11 cellular contexts compared by ENCODE assay signal in genomic region chr11:20008870-20009644, GRCh38.
"Had no signal": no experiment of that assay in that cellular context is flagged by ENCODE, and none has a peak within 500 bp of the region (broad histone marks: within the 10 kb centered on the region; RNA-seq: fewer than 3 reads in every experiment).

No MANE protein-coding gene starts in this region.

- H3K27ac ChIP-seq: skin epidermis, testis had no signal

- DNase-seq: activated CD4-positive, alpha-beta memory T cell treated with anti-CD3 and anti-CD28 coated beads, Interleukin-2, amount 10 ng/mL, durations not matched to agents 7 days and 5 days; activated CD4-positive, alpha-beta T cell treated with anti-CD3 and anti-CD28 coated beads for 36 hours; activated naive CD4-positive, alpha-beta T cell; aorta; foreskin keratinocyte; stimulated activated CD4-positive, alpha-beta T cell treated with anti-CD3 and anti-CD28 coated beads, Interleukin-4, amount 100 ng/mL, for 4 hours; stimulated activated naive CD8-positive, alpha-beta T cell treated with anti-CD3 and anti-CD28 coated beads, Interleukin-15, amount 100 ng/mL, for 72 hours; testis had no signal

- H3K4me1 ChIP-seq: testis had no signal

- H3K4me3 ChIP-seq: skin epidermis, testis had no signal

- H3K27me3 ChIP-seq: foreskin keratinocyte, testis had no signal

- ATAC-seq: activated CD4-positive, alpha-beta T cell treated with anti-CD3 and anti-CD28 coated beads for 36 hours; foreskin keratinocyte; left lobe of liver; stimulated activated naive CD8-positive, alpha-beta T cell treated with anti-CD3 and anti-CD28 coated beads, Interleukin-15, amount 100 ng/mL, for 72 hours had no signal

- H3K9me3 ChIP-seq: testis had no signal

- FAIRE-seq: bronchial epithelial cell had no signal
